10 cellular contexts compared by ENCODE assay signal in genomic region chr4:112279882-112280315, GRCh38. TPM values are rescaled to one million over a fixed set of nuclear protein-coding genes. Genes with fewer than 3 reads are reported as not detected.
DNase-seq lines count a peak whose midpoint lies in the region; ATAC-seq and TF ChIP-seq lines count a peak whose summit lies in the region.
"Had no signal": no experiment of that assay in that cellular context is flagged by ENCODE, and none has a peak within 500 bp of the region (broad histone marks: within the 10 kb centered on the region; RNA-seq: fewer than 3 reads in every experiment).

No MANE protein-coding gene starts in this region.

- ATAC-seq in GM21528 (IDR thresholded peaks at IDR 0.05; ENCODE audit: low FRiP score, unreplicated experiment) (peak; percentile 24), heart right ventricle (peak in 2 of 8 donors; percentile 39 to 53)

- peaks cover 0 to 25% (median 0%) of the 10 kb centered on the region in 9 donors for H3K36me3 ChIP-seq in heart right ventricle

- H3K4me3 ChIP-seq in GM12864 (ENCODE audit: low read depth, low read length) = peak overlapping the region; percentile 82
- peak overlapping the region in 6 of 10 donors; percentile 5 to 37 (median 22) for H3K4me3 ChIP-seq in heart right ventricle
- H3K4me3 ChIP-seq: lung had no signal

- DNase-seq in GM12864 (ENCODE audit: low read depth) (no peak), LHCN-M2 (ENCODE audit: low read depth) (peak; percentile 22), heart right ventricle (no peak), NCI-H187 (lab: John Stamatoyannopoulos, UW) (no peak), EL (no peak), GOT3 (lab: John Stamatoyannopoulos, UW) (no peak)
- DNase-seq in stimulated activated naive CD4-positive, alpha-beta T cell treated with Interleukin-2 at 50 U/mL for 16 hours (lab: John Stamatoyannopoulos, UW) = no peak
- DNase-seq: activated CD4-positive, alpha-beta T cell treated with anti-CD3 and anti-CD28 coated beads, Interleukin-2, amount 50 U/mL, for 4 hours had no signal

- intact Hi-C loops in heart right ventricle (cut with DNase I) = no loop called here

- 70 to 78% methylated on average over 7 of the region's 7 CpGs for WGBS in heart right ventricle, 2 donors

- no peaks in the 10 kb centered on the region for H3K27me3 ChIP-seq in heart right ventricle

- H3K4me1 ChIP-seq in heart right ventricle = peaks cover 0 to 52% (median 12%) of the 10 kb centered on the region in 9 donors

- TF ChIP-seq CTCF in GM12864 (IDR thresholded peaks at IDR 0.05; ENCODE audit: low read depth, low read length, missing control alignments) (no peak), heart right ventricle (IDR thresholded peaks at IDR 0.05) (no peak)

- no peaks in the 10 kb centered on the region for H3K9me3 ChIP-seq in heart right ventricle

- peak overlapping the region in 6 of 10 donors; percentile 0 to 54 (median 22) for H3K27ac ChIP-seq in heart right ventricle

RNA-seq across cellular contexts. Expression of gene TIFA, which starts 5.8 kb away (rescaled TPM):
- total RNA-seq in LHCN-M2 (2014; rRNA removed) (7.8 and 9.9 TPM in 2 replicates), heart right ventricle (10 to 100 TPM in 6 of 10 donors, 1 to 10 TPM in 4; 3.7 to 21.4 (median 14.2) TPM)
- polyA plus RNA-seq in LHCN-M2 (2012) = 3.7 TPM
- 1 to 10 TPM; 3.5 to 3.8 TPM for polyA plus RNA-seq in heart right ventricle

RNA-seq across cellular contexts. Expression of gene ALPK1, which starts 17.3 kb away (rescaled TPM):
- total RNA-seq in LHCN-M2 (2014; rRNA removed) (13.5 and 14.4 TPM in 2 replicates), heart right ventricle (10 to 100 TPM in 1 of 10 donors, 1 to 10 TPM in 9; 2.4 to 11.0 (median 4.5) TPM)
- polyA plus RNA-seq in LHCN-M2 (2012) = 3.8 TPM
- 1 to 10 TPM; 1.1 to 3.9 TPM for polyA plus RNA-seq in heart right ventricle

RNA-seq across cellular contexts. Expression of gene AP1AR, which starts 48.3 kb away (rescaled TPM):
- total RNA-seq in LHCN-M2 (2014; rRNA removed) = 21.6 and 26.5 TPM in 2 replicates
- polyA plus RNA-seq in LHCN-M2 (2012) = 3.6 TPM
- 10 to 100 TPM in 7 of 10 donors, 1 to 10 TPM in 3; 7.6 to 13.4 (median 11.4) TPM for total RNA-seq in heart right ventricle
- polyA plus RNA-seq in heart right ventricle = 1 to 10 TPM; 5.5 to 6.9 TPM
